In the genomic region with DNA sequence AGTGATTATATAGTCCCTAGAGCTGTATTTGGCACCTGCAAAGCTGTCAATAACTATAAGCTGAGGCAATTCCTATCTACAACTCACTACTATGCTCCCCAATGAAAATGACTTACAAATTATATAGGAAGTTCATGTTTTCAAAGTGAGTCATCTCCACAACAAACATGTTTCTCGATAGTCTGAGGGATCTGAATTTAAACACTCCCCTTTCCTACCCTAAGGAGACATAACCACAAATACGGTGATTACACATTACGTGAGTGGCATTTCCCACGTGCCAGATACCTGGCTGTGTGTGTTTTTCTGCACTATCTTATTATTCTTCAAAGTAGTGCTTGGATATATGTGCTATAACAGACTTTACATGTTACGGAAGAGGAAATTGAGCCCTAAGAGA, we compare ENCODE assay signal across 12 cellular contexts.
DNase-seq lines count a peak whose midpoint lies in the region; ATAC-seq and TF ChIP-seq lines count a peak whose summit lies in the region.
"Had no signal": no experiment of that assay in that cellular context is flagged by ENCODE, and none has a peak within 500 bp of the region (broad histone marks: within the 10 kb centered on the region; RNA-seq: fewer than 3 reads in every experiment).

No MANE protein-coding gene starts in this region.

- no peaks in the 10 kb centered on the region for H3K36me3 Mint-ChIP-seq in WTC11

- POLR2A ChIA-PET in AG04450 (lab: Yijun Ruan, JAX), result no interaction called here
- POLR2A ChIA-PET in WTC11 (lab: Charles Lee), result interaction anchor here (1.0 kb wide), 1 partner anchor 20 kb away, joined by 4 read pairs; no protein-coding TSS in a partner anchor

- H3K27me3 ChIP-seq in AG04450 (ENCODE audit: control insufficient read depth, insufficient read depth, low read length) (no peaks in the 10 kb centered on the region), psoas muscle (ENCODE audit: insufficient read depth in 3 of 3, low read length in 2 of 3) (no peaks in the 10 kb centered on the region)
- H3K27me3 ChIP-seq: heart left ventricle, neutrophil, uterus had no signal

- DNase-seq in AG04450 (ENCODE audit: low read depth, low spot score), result peak; percentile 2
- DNase-seq in HT-29 (ENCODE audit: low spot score), result peak; percentile 34
- DNase-seq in WTC11 (ENCODE audit: low spot score), result no peak
- peak; percentile 22 for DNase-seq in glomerular endothelial cell (ENCODE audit: extremely low read depth, low read depth, low spot score)
- no peak for DNase-seq in psoas muscle
- no peak for DNase-seq in stimulated activated CD4-positive, alpha-beta T cell treated with anti-CD3 and anti-CD28 coated beads, Interleukin-2, amount 100 ng/mL, for 48 hours
- DNase-seq in posterior vena cava (ENCODE audit: low spot score), result no peak
- DNase-seq: AML-193, heart left ventricle, uterus had no signal

- H3K27ac ChIP-seq in AG04450 (ENCODE audit: low read depth, low read length) (no peak overlapping the region), psoas muscle (no peak overlapping the region)
- H3K27ac ChIP-seq: heart left ventricle, neutrophil, uterus had no signal

- 0 out of 2 replicates have a peak overlapping the region, but pooled peaks have one; percentile 12 for H3K27ac Mint-ChIP-seq in WTC11

- H3K9me3 ChIP-seq in AG04450 (ENCODE audit: control insufficient read depth, insufficient read depth, low read length), result no peaks in the 10 kb centered on the region
- H3K9me3 ChIP-seq in psoas muscle, result no peaks in the 10 kb centered on the region
- H3K9me3 ChIP-seq: heart left ventricle, neutrophil, uterus had no signal

- H3K27me3 Mint-ChIP-seq in WTC11 (ENCODE audit: low read depth), result no peaks in the 10 kb centered on the region

- H3K4me3 Mint-ChIP-seq in WTC11, result no peak overlapping the region

- no peak for TF ChIP-seq CTCF in AG04450 (IDR thresholded peaks at IDR 0.05; ENCODE audit: low read depth, low read length)
- TF ChIP-seq CTCF in WTC11 (IDR thresholded peaks at IDR 0.05), result no peak
- no peak for TF ChIP-seq CTCF in psoas muscle (IDR thresholded peaks at IDR 0.05)

- no peaks in the 10 kb centered on the region for H3K36me3 ChIP-seq in psoas muscle (ENCODE audit: insufficient read depth in 1 of 2, low read depth in 1 of 2)
- H3K36me3 ChIP-seq: heart left ventricle, neutrophil, uterus had no signal

- H3K4me1 ChIP-seq in psoas muscle, result no peaks in the 10 kb centered on the region
- H3K4me1 ChIP-seq: uterus had no signal

- peaks cover 17% of the 10 kb centered on the region for H3K4me1 Mint-ChIP-seq in WTC11

- 86 to 92% (median 90%) methylated on average over 5 of the region's 5 CpGs for WGBS in psoas muscle, 3 donors

- CTCF ChIA-PET in AG04450 (lab: Charles Lee), result interaction anchor here (1.0 kb wide), 1 partner anchor 742 kb away, joined by 3 read pairs; no protein-coding TSS in a partner anchor
- CTCF ChIA-PET in WTC11 (lab: Charles Lee), result no interaction called here

- no peaks in the 10 kb centered on the region for H3K9me3 Mint-ChIP-seq in WTC11

- intact Hi-C loops in psoas muscle (cut with DNase I), result no loop called here
- intact Hi-C loops in posterior vena cava (cut with DNase I), result no loop called here

- ATAC-seq in WTC11 (no peak), psoas muscle (no peak), HG02763 (IDR thresholded peaks at IDR 0.05; ENCODE audit: unreplicated experiment) (no peak)
- ATAC-seq: heart left ventricle had no signal

- H3K4me3 ChIP-seq in AG04450 (ENCODE audit: low read depth, low read length) (no peak overlapping the region), psoas muscle (no peak overlapping the region)
- H3K4me3 ChIP-seq: heart left ventricle, uterus had no signal

TF ChIP-seq in WTC11, 78 proteins besides CTCF, POLR2A, EP300 and RAD21:
- TF ChIP-seq ZNF423 (CRISPR knock-in tag; IDR thresholded peaks at IDR 0.05), result no peak
- no peak for TF ChIP-seq ETV6 (CRISPR knock-in tag; IDR thresholded peaks at IDR 0.05)
- TF ChIP-seq MAX (CRISPR knock-in tag; IDR thresholded peaks at IDR 0.05), result no peak
- no peak for TF ChIP-seq TEAD1 (CRISPR knock-in tag; IDR thresholded peaks at IDR 0.05)
TF ChIP-seq in WTC11: peak in this region for 0.

Comparison
In these comparisons a context has a peak if more than half of its experiments do, and no peak if none do; other contexts are left out.
1. DNase-seq: peak in AG04450 (single experiment), HT-29 (single experiment) and glomerular endothelial cell (single experiment); none in WTC11 (single experiment), psoas muscle (0 of 2), stimulated activated CD4-positive, alpha-beta T cell treated with anti-CD3 and anti-CD28 coated beads, Interleukin-2, amount 100 ng/mL, for 48 hours (0 of 2) and posterior vena cava (single experiment).